10 cellular contexts compared by ENCODE assay signal in the genomic region with DNA sequence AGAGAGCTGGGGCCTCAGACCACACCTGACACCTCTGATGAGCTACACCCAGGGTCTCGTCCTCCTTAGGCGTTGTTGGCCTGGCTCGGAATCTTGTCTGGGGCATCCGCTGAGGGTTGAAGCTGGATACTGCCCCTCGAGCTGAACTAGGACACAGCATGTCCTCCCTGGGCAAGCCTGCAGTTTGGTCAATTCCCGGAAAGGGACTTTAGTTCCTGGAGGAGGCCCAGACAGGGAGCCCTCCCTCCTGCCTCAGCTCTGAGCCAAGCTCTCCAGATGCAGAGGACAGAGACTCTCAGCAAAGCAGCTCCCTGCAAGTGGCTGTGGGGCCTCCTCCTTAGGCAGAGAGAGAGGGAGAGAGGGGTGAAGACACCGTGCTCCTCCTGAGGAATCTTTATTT. TPM values are rescaled to one million over a fixed set of nuclear protein-coding genes. Genes with fewer than 3 reads are reported as not detected.
DNase-seq lines count a peak whose midpoint lies in the region; ATAC-seq and TF ChIP-seq lines count a peak whose summit lies in the region.
"Had no signal": no experiment of that assay in that cellular context is flagged by ENCODE, and none has a peak within 500 bp of the region (broad histone marks: within the 10 kb centered on the region; RNA-seq: fewer than 3 reads in every experiment).

No MANE protein-coding gene starts in this region.

- intact Hi-C loops in activated CD8-positive, alpha-beta T cell treated with anti-CD3 and anti-CD28 coated beads for 36 hours (cut with micrococcal nuclease): no loop called here

- no peak for TF ChIP-seq CTCF in activated CD8-positive, alpha-beta T cell treated with anti-CD3 and anti-CD28 coated beads for 36 hours (IDR thresholded peaks at IDR 0.05)
- TF ChIP-seq CTCF in foreskin fibroblast (IDR thresholded peaks at IDR 0.05; ENCODE audit: low read depth, low read length) (no peak), osteocyte (IDR thresholded peaks at IDR 0.05) (no peak)

- DNase-seq in AG08395 (ENCODE audit: low spot score) (peak; percentile 36), foreskin fibroblast (peak; percentile 33 to 69), osteocyte (ENCODE audit: extremely low spot score, unreplicated experiment) (no peak), G401 (ENCODE audit: low spot score) (no peak), NOMO-1 treated with dmso at 0.1 percent for 144 hours (lab: John Stamatoyannopoulos, UW; ENCODE audit: unreplicated experiment) (no peak), NCI-H748 treated with DMSO at 0.1 percent for 48 hours (lab: John Stamatoyannopoulos, UW) (no peak), HT-29 (ENCODE audit: low spot score) (no peak)
- no peak for DNase-seq in activated CD8-positive, alpha-beta T cell treated with anti-CD3 and anti-CD28 coated beads for 36 hours
- DNase-seq: DMS53 had no signal

- POLR2A ChIA-PET in activated CD8-positive, alpha-beta T cell treated with anti-CD3 and anti-CD28 coated beads for 36 hours (lab: Charles Lee): interaction anchor here (0.6 kb wide), 1 partner anchor 85 kb away, joined by 3 read pairs; no protein-coding TSS in a partner anchor

- H3K27ac Mint-ChIP-seq in activated CD8-positive, alpha-beta T cell treated with anti-CD3 and anti-CD28 coated beads for 36 hours: peak overlapping the region; percentile 99
- H3K27ac Mint-ChIP-seq in osteocyte (ENCODE audit: unreplicated experiment): peak overlapping the region; percentile 97

- no peak for ATAC-seq in activated CD8-positive, alpha-beta T cell treated with anti-CD3 and anti-CD28 coated beads for 36 hours

- in situ Hi-C loops in G401 (cut with HindIII; ENCODE audit: low sequenced_read_pairs): no loop called here

- peak overlapping the region in 1 of 2 donors; percentile 38 for H3K4me3 ChIP-seq in foreskin fibroblast (ENCODE audit: low read depth in 1 of 2, low read length in 2 of 2)

- peaks cover 11% of the 10 kb centered on the region for H3K9me3 Mint-ChIP-seq in activated CD8-positive, alpha-beta T cell treated with anti-CD3 and anti-CD28 coated beads for 36 hours
- peaks cover 8% of the 10 kb centered on the region for H3K9me3 Mint-ChIP-seq in osteocyte (ENCODE audit: unreplicated experiment)

- peaks cover 86% of the 10 kb centered on the region for H3K4me1 Mint-ChIP-seq in activated CD8-positive, alpha-beta T cell treated with anti-CD3 and anti-CD28 coated beads for 36 hours (ENCODE audit: low read depth)
- H3K4me1 Mint-ChIP-seq in osteocyte (ENCODE audit: unreplicated experiment): peaks cover 50% of the 10 kb centered on the region

- peak overlapping the region; percentile 89 for H3K4me3 Mint-ChIP-seq in activated CD8-positive, alpha-beta T cell treated with anti-CD3 and anti-CD28 coated beads for 36 hours
- no peak overlapping the region for H3K4me3 Mint-ChIP-seq in osteocyte (ENCODE audit: unreplicated experiment)

- H3K27me3 Mint-ChIP-seq in activated CD8-positive, alpha-beta T cell treated with anti-CD3 and anti-CD28 coated beads for 36 hours: no peaks in the 10 kb centered on the region
- no peaks in the 10 kb centered on the region for H3K27me3 Mint-ChIP-seq in osteocyte (ENCODE audit: unreplicated experiment)

- CTCF ChIA-PET in activated CD8-positive, alpha-beta T cell treated with anti-CD3 and anti-CD28 coated beads for 36 hours (lab: Charles Lee): interaction anchor here (0.9 to 1.3 kb wide), 3 partner anchors 22 to 330 kb away, joined by 3 to 4 read pairs (median 3); no protein-coding TSS in a partner anchor

- peaks cover 45% of the 10 kb centered on the region for H3K36me3 Mint-ChIP-seq in activated CD8-positive, alpha-beta T cell treated with anti-CD3 and anti-CD28 coated beads for 36 hours (ENCODE audit: low read depth)
- peaks cover 6% of the 10 kb centered on the region for H3K36me3 Mint-ChIP-seq in osteocyte (ENCODE audit: unreplicated experiment)

RNA-seq across cellular contexts. Expression of gene APOL3, which starts 4.9 kb away (rescaled TPM):
- 10 to 100 TPM; 44.5 to 46.7 TPM for total RNA-seq in activated CD8-positive, alpha-beta T cell treated with anti-CD3 and anti-CD28 coated beads for 36 hours
- total RNA-seq in osteocyte: 10.1 and 10.8 TPM in 2 replicates
- total RNA-seq in G401 (2014; rRNA removed; shearing (Covaris generic)): not detected in 2 replicates
- total RNA-seq in HT-29 (2014; rRNA removed; shearing (Covaris generic)): 0.70 and 1.7 TPM in 2 replicates

RNA-seq across cellular contexts. Expression of gene APOL4, which starts 45.9 kb away (rescaled TPM):
- under 1 TPM; 0.18 TPM for total RNA-seq in activated CD8-positive, alpha-beta T cell treated with anti-CD3 and anti-CD28 coated beads for 36 hours
- total RNA-seq in osteocyte: 0.13 TPM in 1 of 2 replicates, not detected in the other
- not detected in 2 replicates for total RNA-seq in G401 (2014; rRNA removed; shearing (Covaris generic))
- 0.65 TPM in 1 of 2 replicates, not detected in the other for total RNA-seq in HT-29 (2014; rRNA removed; shearing (Covaris generic))
- total RNA-seq: renal cortical epithelial cell had no signal

Comparison
In these comparisons a context has a peak if more than half of its experiments do, and no peak if none do; other contexts are left out.
1. DNase-seq: peak in AG08395 (single experiment) and foreskin fibroblast (2 of 2); none in activated CD8-positive, alpha-beta T cell treated with anti-CD3 and anti-CD28 coated beads for 36 hours (single experiment), osteocyte (single experiment), G401 (single experiment), NOMO-1 treated with dmso at 0.1 percent for 144 hours (single experiment), NCI-H748 treated with DMSO at 0.1 percent for 48 hours (single experiment) and HT-29 (single experiment).